Comparison of ENCODE assay signal across 28 cellular contexts in the genomic region with DNA sequence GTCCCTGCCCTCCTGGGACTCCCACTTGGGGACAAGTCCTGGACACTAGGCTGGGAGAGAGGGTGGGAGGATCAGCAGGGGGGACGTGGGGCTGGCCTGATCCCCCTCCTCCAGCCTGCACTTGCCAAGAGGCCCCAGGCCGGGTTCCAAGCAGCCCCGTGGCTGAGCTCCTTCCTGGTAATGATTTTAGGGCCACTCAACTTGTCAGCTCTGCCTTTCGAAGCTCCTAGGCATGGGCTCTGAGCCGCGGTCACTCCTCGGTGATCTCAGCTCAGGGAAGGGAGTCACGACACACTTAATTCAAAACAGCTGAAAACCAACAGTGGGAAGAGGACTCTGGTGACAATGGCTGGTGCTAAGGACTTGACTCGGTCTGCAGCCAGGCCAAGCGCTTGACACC.
"Had no signal": no experiment of that assay in that cellular context is flagged by ENCODE, and none has a peak within 500 bp of the region (broad histone marks: within the 10 kb centered on the region; RNA-seq: fewer than 3 reads in every experiment).

No MANE protein-coding gene starts in this region.

- H3K4me3 ChIP-seq: esophagus squamous epithelium, pancreas, psoas muscle, sigmoid colon, transverse colon had no signal

- DNase-seq: activated CD4-positive, alpha-beta memory T cell treated with anti-CD3 and anti-CD28 coated beads for 36 hours; activated CD4-positive, alpha-beta T cell treated with anti-CD3 and anti-CD28 coated beads, Interleukin-2, amount 10 ng/mL, durations not matched to agents 24 days and 14 days; activated CD8-positive, alpha-beta memory T cell treated with anti-CD3 and anti-CD28 coated beads, Interleukin-2, amount 50 U/mL, for 4 hours; activated gamma-delta T cell; activated naive CD4-positive, alpha-beta T cell treated with anti-CD3 and anti-CD28 coated beads, Interleukin-2, amount 10 ng/mL, durations not matched to agents 7 days and 5 days; activated naive CD8-positive, alpha-beta T cell treated with anti-CD3 and anti-CD28 coated beads, Interleukin-2, amount 10 ng/mL, durations not matched to agents 7 days and 5 days; activated T-cell treated with anti-CD3 and anti-CD28 coated beads, Interleukin-2, amount 50 U/mL, for 1 hour; brain microvascular endothelial cell; dermis blood vessel endothelial cell; effector CD8-positive, alpha-beta T cell; esophagus squamous epithelium; left ventricle myocardium superior; naive B cell; pancreas; psoas muscle; sigmoid colon; small intestine; stimulated activated CD4-positive, alpha-beta T cell treated with anti-CD3 and anti-CD28 coated beads, Interleukin-4, amount 100 ng/mL, for 24 hours; stimulated activated naive CD8-positive, alpha-beta T cell treated with anti-CD3 and anti-CD28 coated beads, Interleukin-15, amount 100 ng/mL, for 72 hours; T-helper 9 cell; transverse colon had no signal

- H3K36me3 ChIP-seq: brain microvascular endothelial cell, esophagus squamous epithelium, pancreas, sigmoid colon, transverse colon had no signal

- H3K27me3 ChIP-seq: brain microvascular endothelial cell, pancreas, transverse colon had no signal

- H3K9me3 ChIP-seq: esophagus squamous epithelium, pancreas, psoas muscle, sigmoid colon, transverse colon had no signal

- H3K27ac ChIP-seq: brain microvascular endothelial cell, epithelial cell of prostate, esophagus squamous epithelium, pancreas, psoas muscle, sigmoid colon, transverse colon, VCaP had no signal

- ATAC-seq: left ventricle myocardium superior; pancreas; psoas muscle; stimulated activated memory B cell treated with anti-CD40 and anti-IgM and Interleukin-4, amounts not matched to agents 10 μg/mL and 1 μg/mL and 100 μg/mL, for 72 hours; stimulated activated naive CD8-positive, alpha-beta T cell treated with anti-CD3 and anti-CD28 coated beads, Interleukin-15, amount 100 ng/mL, for 72 hours had no signal

- FAIRE-seq: astrocyte, endometrium, frontal cortex, pancreas, small intestine, TTC549 had no signal

- H3K4me1 ChIP-seq: pancreas, psoas muscle, sigmoid colon had no signal
